12 cellular contexts compared by ENCODE assay signal in genomic region chr4:39464886-39465501, GRCh38. TPM values are rescaled to one million over a fixed set of nuclear protein-coding genes. Genes with fewer than 3 reads are reported as not detected.
DNase-seq lines count a peak whose midpoint lies in the region; ATAC-seq and TF ChIP-seq lines count a peak whose summit lies in the region.
"Had no signal": no experiment of that assay in that cellular context is flagged by ENCODE, and none has a peak within 500 bp of the region (broad histone marks: within the 10 kb centered on the region; RNA-seq: fewer than 3 reads in every experiment).

No MANE protein-coding gene starts in this region.

- peaks cover 7 to 15% (median 8%) of the 10 kb centered on the region in 3 donors for H3K4me1 Mint-ChIP-seq in T-cell

- H3K27me3 Mint-ChIP-seq in T-cell, result no peaks in the 10 kb centered on the region
- H3K27me3 Mint-ChIP-seq: CD4-positive, CD25-positive, alpha-beta regulatory T cell; naive B cell; stimulated activated memory B cell treated with anti-CD40 and anti-IgM and Interleukin-4, amounts not matched to agents 10 μg/mL and 1 μg/mL and 100 μg/mL, for 72 hours had no signal

- no peak for ATAC-seq in GM18517 (IDR thresholded peaks at IDR 0.05; ENCODE audit: unreplicated experiment)
- ATAC-seq in T-cell (replicated peaks in 1 of 4), result no peak
- ATAC-seq: stimulated activated memory B cell treated with anti-CD40 and anti-IgM and Interleukin-4, amounts not matched to agents 10 μg/mL and 1 μg/mL and 100 μg/mL, for 72 hours had no signal

- CTCF ChIA-PET in T-cell (lab: Charles Lee), result interaction anchor here (0.6 to 1.0 kb wide), 2 partner anchors 505 to 513 kb away, joined by 4 to 6 read pairs; partner anchors contain the start of gene PDS5A (in 1 of the 2)

- no peaks in the 10 kb centered on the region for H3K9me3 Mint-ChIP-seq in T-cell
- H3K9me3 Mint-ChIP-seq: CD4-positive, CD25-positive, alpha-beta regulatory T cell; naive B cell; stimulated activated memory B cell treated with anti-CD40 and anti-IgM and Interleukin-4, amounts not matched to agents 10 μg/mL and 1 μg/mL and 100 μg/mL, for 72 hours had no signal

- DNase-seq in NCI-H82 (lab: John Stamatoyannopoulos, UW) (peak; percentile 45), NCI-H82 treated with DMSO at 0.1 percent for 48 hours (lab: John Stamatoyannopoulos, UW; ENCODE audit: unreplicated experiment) (no peak), NCI-H524 treated with DMSO at 0.1 percent for 48 hours (lab: John Stamatoyannopoulos, UW) (peak; percentile 6), cardiac fibroblast (ENCODE audit: low read depth in 2 of 2) (peak; percentile 83 to 90), skeletal muscle cell (ENCODE audit: low read depth) (peak; percentile 69), GOT3 (lab: John Stamatoyannopoulos, UW) (no peak), T-cell (no peak)
- DNase-seq: naive B cell had no signal

- H3K4me3 ChIP-seq in cardiac fibroblast (replicated peaks in 1 of 2; ENCODE audit: low read depth in 2 of 2, low read length in 2 of 2) (no peak overlapping the region), skeletal muscle cell (ENCODE audit: low read depth, low read length) (no peak overlapping the region)

- peak; percentile 11 for TF ChIP-seq CTCF in cardiac fibroblast (IDR thresholded peaks at IDR 0.05; ENCODE audit: low read depth, low read length)

- H3K36me3 Mint-ChIP-seq in T-cell, result peaks cover 29% of the 10 kb centered on the region

- no peak overlapping the region for H3K4me3 Mint-ChIP-seq in T-cell
- H3K4me3 Mint-ChIP-seq: stimulated activated memory B cell treated with anti-CD40 and anti-IgM and Interleukin-4, amounts not matched to agents 10 μg/mL and 1 μg/mL and 100 μg/mL, for 72 hours had no signal

- H3K27ac Mint-ChIP-seq in T-cell, result no peak overlapping the region
- H3K27ac Mint-ChIP-seq: CD4-positive, CD25-positive, alpha-beta regulatory T cell; naive B cell; stimulated activated memory B cell treated with anti-CD40 and anti-IgM and Interleukin-4, amounts not matched to agents 10 μg/mL and 1 μg/mL and 100 μg/mL, for 72 hours had no signal

- POLR2A ChIA-PET in T-cell (lab: Charles Lee), result no interaction called here

RNA-seq across cellular contexts. Expression of gene LIAS, which starts 6.1 kb away (rescaled TPM):
- total RNA-seq in T-cell, result 10 to 100 TPM; 11.3 to 22.8 (median 19.5) TPM

RNA-seq across cellular contexts. Expression of gene RPL9, which starts 6.3 kb away (rescaled TPM):
- total RNA-seq in T-cell, result 1,000 to 10,000 TPM; 2,481 to 3,129 (median 2,646) TPM

RNA-seq across cellular contexts. Expression of gene KLB, which starts 58.3 kb away (rescaled TPM):
- total RNA-seq in T-cell, result under 1 TPM in 1 of 5 donors, not detected in 4; 0.06 TPM
- total RNA-seq: CD4-positive, CD25-positive, alpha-beta regulatory T cell; H1 had no signal

Comparison
In these comparisons a context has a peak if more than half of its experiments do, and no peak if none do; other contexts are left out.
1. DNase-seq: peak in NCI-H82 (single experiment), NCI-H524 treated with DMSO at 0.1 percent for 48 hours (single experiment), cardiac fibroblast (2 of 2) and skeletal muscle cell (single experiment); none in NCI-H82 treated with DMSO at 0.1 percent for 48 hours (single experiment), GOT3 (single experiment) and T-cell (0 of 34).